9 cellular contexts compared by ENCODE assay signal in the genomic region with DNA sequence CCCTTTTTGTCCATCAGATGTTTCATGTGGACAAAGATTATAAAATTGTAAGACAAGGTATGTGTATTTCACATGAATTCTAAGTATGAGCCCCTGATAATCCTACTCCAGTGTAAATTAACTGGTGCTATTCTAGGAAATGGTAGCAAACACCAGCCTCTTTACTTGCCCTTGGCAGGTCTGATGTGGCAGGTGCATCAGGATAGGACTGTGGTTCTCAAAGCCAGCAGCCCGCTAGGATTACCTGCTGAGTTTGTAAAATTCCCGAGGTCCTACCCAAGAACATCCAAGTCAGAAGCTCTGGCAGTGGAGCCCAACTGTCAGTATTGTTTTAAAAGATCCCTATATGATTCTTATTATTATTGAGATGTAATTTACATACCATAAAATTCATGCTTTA.
"Had no signal": no experiment of that assay in that cellular context is flagged by ENCODE, and none has a peak within 500 bp of the region (broad histone marks: within the 10 kb centered on the region; RNA-seq: fewer than 3 reads in every experiment).

No MANE protein-coding gene starts in this region.

- H3K27ac ChIP-seq: GM23248 had no signal

- ATAC-seq: GM23338, HCT116 had no signal

- H3K9me3 ChIP-seq: HAP-1 had no signal

- H3K9ac ChIP-seq: GM23248 had no signal

- H3K4me3 ChIP-seq: GM23248, GM23338, HAP-1 had no signal

- DNase-seq: GM23248, GOT3, H7, H9, HCEC 1CT, HFFc6 had no signal

- H3K36me3 ChIP-seq: HAP-1 had no signal
